In genomic region chr19:2474232-2475017, GRCh38 we compare ENCODE assay signal across 8 cellular contexts. TPM values are rescaled to one million over a fixed set of nuclear protein-coding genes. Genes with fewer than 3 reads are reported as not detected.
DNase-seq lines count a peak whose midpoint lies in the region; ATAC-seq and TF ChIP-seq lines count a peak whose summit lies in the region.

No MANE protein-coding gene starts in this region.

- no peaks in the 10 kb centered on the region for H3K9me3 Mint-ChIP-seq in endothelial cell (ENCODE audit: unreplicated experiment)

- ATAC-seq in HG03432 (IDR thresholded peaks at IDR 0.05; ENCODE audit: unreplicated experiment) = peak; percentile 35

- no peak overlapping the region for H3K27ac Mint-ChIP-seq in endothelial cell (ENCODE audit: unreplicated experiment)

- TF ChIP-seq CTCF in endothelial cell (IDR thresholded peaks at IDR 0.05; ENCODE audit: unreplicated experiment) = peak; percentile 99

- DNase-seq in NCI-H1436 (lab: John Stamatoyannopoulos, UW) (peak; percentile 72), NCI-H1436 treated with DMSO at 0.1 percent for 48 hours (lab: John Stamatoyannopoulos, UW) (no peak), NOMO-1 treated with DMSO at 0.1 percent for 48 hours (lab: John Stamatoyannopoulos, UW; ENCODE audit: unreplicated experiment) (peak; percentile 83), endothelial cell (ENCODE audit: low spot score) (peak; percentile 90), midbrain (lab: John Stamatoyannopoulos, UW) (peak; percentile 84)
- DNase-seq in activated CD8-positive, alpha-beta memory T cell treated with anti-CD3 and anti-CD28 coated beads, Interleukin-2, amount 50 U/mL, for 24 hours (ENCODE audit: extremely low read depth) = peak; percentile 71
- DNase-seq in stimulated activated CD8-positive, alpha-beta memory T cell treated with anti-CD3 and anti-CD28 coated beads, Interleukin-15, amount 100 ng/mL, for 4 hours (ENCODE audit: low read depth in 2 of 2) = peak; percentile 91 to 93

- H3K36me3 Mint-ChIP-seq in endothelial cell (ENCODE audit: low read depth, unreplicated experiment) = peaks cover 3% of the 10 kb centered on the region

- no peak overlapping the region for H3K4me3 Mint-ChIP-seq in endothelial cell (ENCODE audit: unreplicated experiment)

- peaks cover 10% of the 10 kb centered on the region for H3K27me3 Mint-ChIP-seq in endothelial cell (ENCODE audit: unreplicated experiment)

- H3K4me1 Mint-ChIP-seq in endothelial cell (ENCODE audit: unreplicated experiment) = peaks cover 20% of the 10 kb centered on the region

RNA-seq across cellular contexts. Expression of gene GADD45B, which starts 1.5 kb away (rescaled TPM):
- 1.2 TPM for total RNA-seq in endothelial cell (ENCODE audit: unreplicated experiment)

RNA-seq across cellular contexts. Expression of gene LMNB2, which starts 17.7 kb away (rescaled TPM):
- 49.6 TPM for total RNA-seq in endothelial cell (ENCODE audit: unreplicated experiment)

RNA-seq across cellular contexts. Expression of gene TIMM13, which starts 47.0 kb away (rescaled TPM):
- total RNA-seq in endothelial cell (ENCODE audit: unreplicated experiment) = 117 TPM
